Comparison of ENCODE assay signal across 8 cellular contexts in the genomic region with DNA sequence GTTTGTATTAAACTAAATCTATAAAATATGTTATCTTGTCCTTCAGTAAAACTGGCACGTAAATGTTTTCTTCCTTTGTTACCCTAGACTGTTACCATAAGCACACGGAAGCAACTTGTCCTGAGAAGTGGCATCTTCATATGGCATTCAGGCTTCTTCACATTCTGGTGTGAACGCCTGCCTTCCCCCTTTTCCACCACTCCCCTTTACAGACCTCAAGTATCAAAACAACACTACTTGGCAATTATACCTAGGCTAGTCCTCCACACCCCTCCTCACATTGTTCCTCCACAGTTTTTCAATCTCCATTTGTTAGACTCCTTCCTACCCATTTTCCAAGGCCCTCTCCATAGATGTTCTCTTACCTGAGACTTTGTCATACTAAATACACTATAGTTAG. TPM values are rescaled to one million over a fixed set of nuclear protein-coding genes. Genes with fewer than 3 reads are reported as not detected.
DNase-seq lines count a peak whose midpoint lies in the region; ATAC-seq and TF ChIP-seq lines count a peak whose summit lies in the region.

No MANE protein-coding gene starts in this region.

- no peaks in the 10 kb centered on the region for H3K27me3 ChIP-seq in naive thymus-derived CD4-positive, alpha-beta T cell (ENCODE audit: control insufficient read depth in 2 of 2, insufficient read depth in 2 of 2, low read length in 2 of 2)

- CTCF ChIA-PET in naive thymus-derived CD4-positive, alpha-beta T cell (lab: Charles Lee) = interaction anchor here (5.0 kb wide), 1 partner anchor 41 kb away, joined by 20 read pairs; no protein-coding TSS in a partner anchor

- intact Hi-C loops in CD14-positive monocyte (cut with micrococcal nuclease) = loop anchor here in 1 of 2 donors (10.0 kb wide), 1 partner anchor 230 kb away; a partner anchor contains a TSS
- intact Hi-C loops in naive thymus-derived CD4-positive, alpha-beta T cell (cut with micrococcal nuclease) = loop anchor here (1.0 to 10.0 kb wide), 10 partner anchors 24 to 1707 kb away; a partner anchor contains a TSS

- peak overlapping the region in 2 of 7 donors; percentile 22 to 29 for H3K27ac Mint-ChIP-seq in CD14-positive monocyte
- H3K27ac Mint-ChIP-seq in central memory CD8-positive, alpha-beta T cell (ENCODE audit: low read depth) = peak overlapping the region; percentile 27
- peak overlapping the region; percentile 2 to 96 (median 31) for H3K27ac Mint-ChIP-seq in naive thymus-derived CD4-positive, alpha-beta T cell

- peaks cover 7% of the 10 kb centered on the region for H3K36me3 ChIP-seq in KOPT-K1 (ENCODE audit: insufficient read depth, low read length)
- H3K36me3 ChIP-seq in naive thymus-derived CD4-positive, alpha-beta T cell (ENCODE audit: control insufficient read depth in 2 of 3, insufficient read depth in 3 of 3, low read length in 3 of 3) = peaks cover 0 to 4% (median 0%) of the 10 kb centered on the region in 3 experiments

- peak overlapping the region; percentile 55 to 98 for H3K4me3 Mint-ChIP-seq in CD14-positive monocyte
- H3K4me3 Mint-ChIP-seq in central memory CD8-positive, alpha-beta T cell = peak overlapping the region; percentile 79
- H3K4me3 Mint-ChIP-seq in naive thymus-derived CD4-positive, alpha-beta T cell = peak overlapping the region; percentile 21 to 97 (median 89)

- peaks cover 3 to 8% of the 10 kb centered on the region in 2 donors for H3K36me3 Mint-ChIP-seq in CD14-positive monocyte
- H3K36me3 Mint-ChIP-seq in central memory CD8-positive, alpha-beta T cell (ENCODE audit: insufficient read depth) = peaks cover 31% of the 10 kb centered on the region
- H3K36me3 Mint-ChIP-seq in naive thymus-derived CD4-positive, alpha-beta T cell = peaks cover 0 to 16% (median 0%) of the 10 kb centered on the region in 5 donors

- H3K4me1 ChIP-seq in naive thymus-derived CD4-positive, alpha-beta T cell (ENCODE audit: control insufficient read depth in 2 of 2, insufficient read depth in 2 of 2, low read length in 2 of 2) = peaks cover 40 to 46% of the 10 kb centered on the region in 2 donors

- H3K4me1 Mint-ChIP-seq in CD14-positive monocyte = peaks cover 38% of the 10 kb centered on the region
- H3K4me1 Mint-ChIP-seq in central memory CD8-positive, alpha-beta T cell = peaks cover 60% of the 10 kb centered on the region
- H3K4me1 Mint-ChIP-seq in naive thymus-derived CD4-positive, alpha-beta T cell = peaks cover 37 to 66% (median 62%) of the 10 kb centered on the region in 7 donors

- no peaks in the 10 kb centered on the region for H3K27me3 Mint-ChIP-seq in CD14-positive monocyte (ENCODE audit: low read depth in 3 of 3)
- no peaks in the 10 kb centered on the region for H3K27me3 Mint-ChIP-seq in central memory CD8-positive, alpha-beta T cell
- no peaks in the 10 kb centered on the region for H3K27me3 Mint-ChIP-seq in naive thymus-derived CD4-positive, alpha-beta T cell

- H3K9me3 ChIP-seq in KOPT-K1 (ENCODE audit: insufficient read depth, low read length, poor library complexity, severe bottlenecking) = no peaks in the 10 kb centered on the region
- H3K9me3 ChIP-seq in naive thymus-derived CD4-positive, alpha-beta T cell (ENCODE audit: control insufficient read depth in 2 of 3, low read length in 3 of 3) = no peaks in the 10 kb centered on the region

- TF ChIP-seq CTCF in CD14-positive monocyte (IDR thresholded peaks at IDR 0.05) = no peak

- H3K4me3 ChIP-seq in naive thymus-derived CD4-positive, alpha-beta T cell (ENCODE audit: low read length) = peak overlapping the region; percentile 62

- no peak for ATAC-seq in central memory CD8-positive, alpha-beta T cell (replicated peaks; ENCODE audit: extremely low read depth, poor library complexity, severe bottlenecking)
- no peak for ATAC-seq in naive thymus-derived CD4-positive, alpha-beta T cell
- ATAC-seq in HG03135 (IDR thresholded peaks at IDR 0.05; ENCODE audit: unreplicated experiment) = no peak

- DNase-seq in CD14-positive monocyte (ENCODE audit: low spot score) = no peak
- DNase-seq in central memory CD8-positive, alpha-beta T cell (ENCODE audit: low spot score in 2 of 2) = no peak
- DNase-seq in naive thymus-derived CD4-positive, alpha-beta T cell = no peak
- DNase-seq in SW480 (ENCODE audit: low spot score) = no peak
- DNase-seq in NCI-H2029 treated with DMSO at 0.1 percent for 48 hours (lab: John Stamatoyannopoulos, UW) = no peak
- DNase-seq in SW 1271 (lab: John Stamatoyannopoulos, UW) = no peak

- H3K9me3 Mint-ChIP-seq in CD14-positive monocyte = peaks cover 0 to 3% (median 0%) of the 10 kb centered on the region in 7 donors
- no peaks in the 10 kb centered on the region for H3K9me3 Mint-ChIP-seq in central memory CD8-positive, alpha-beta T cell
- peaks cover 0 to 3% (median 0%) of the 10 kb centered on the region in 11 donors for H3K9me3 Mint-ChIP-seq in naive thymus-derived CD4-positive, alpha-beta T cell

- POLR2A ChIA-PET in naive thymus-derived CD4-positive, alpha-beta T cell (lab: Charles Lee) = interaction anchor here (0.5 to 4.2 kb wide), 5 partner anchors 9 to 913 kb away, joined by 3 to 97 read pairs (median 3); a partner anchor contains a TSS

- peak overlapping the region; percentile 89 for H3K27ac ChIP-seq in KOPT-K1 (ENCODE audit: low read depth, low read length, poor library complexity, severe bottlenecking)
- H3K27ac ChIP-seq in naive thymus-derived CD4-positive, alpha-beta T cell (ENCODE audit: low read depth, low read length) = no peak overlapping the region

RNA-seq across cellular contexts. Expression of a gene that starts 2.9 kb away (rescaled TPM):
- polyA plus RNA-seq in CD14-positive monocyte = 1 to 10 TPM; 2.3 to 5.2 TPM
- 10 to 100 TPM; 47.1 to 68.8 (median 53.7) TPM for total RNA-seq in naive thymus-derived CD4-positive, alpha-beta T cell
- 1 to 10 TPM; 4.3 to 4.8 TPM for polyA plus RNA-seq in naive thymus-derived CD4-positive, alpha-beta T cell
